ENCODE assay signal across 8 cellular contexts in genomic region chr12:131831635-131832041, GRCh38. TPM values are rescaled to one million over a fixed set of nuclear protein-coding genes. Genes with fewer than 3 reads are reported as not detected.
A peak's percentile ranks its signal among the peaks of the same experiment; 100 is the strongest.
DNase-seq lines count a peak whose midpoint lies in the region; ATAC-seq and TF ChIP-seq lines count a peak whose summit lies in the region.

No MANE protein-coding gene starts in this region.

- no peaks in the 10 kb centered on the region for H3K36me3 ChIP-seq in urinary bladder (ENCODE audit: insufficient read depth)

- no peak for TF ChIP-seq CTCF in WI38 (IDR thresholded peaks at IDR 0.05; ENCODE audit: low read depth, low read length)
- no peak for TF ChIP-seq CTCF in osteocyte (IDR thresholded peaks at IDR 0.05)

- ATAC-seq in Right ventricle myocardium inferior (no peak), right cardiac atrium (no peak)

- H3K27me3 Mint-ChIP-seq in osteocyte (ENCODE audit: unreplicated experiment): peaks cover 7% of the 10 kb centered on the region

- no peaks in the 10 kb centered on the region for H3K9me3 ChIP-seq in right cardiac atrium (ENCODE audit: control insufficient read depth, low read length)

- H3K27ac ChIP-seq in right cardiac atrium (ENCODE audit: low read length) (peak overlapping the region; percentile 15), urinary bladder (ENCODE audit: low read depth) (peak overlapping the region; percentile 61)

- no peaks in the 10 kb centered on the region for H3K4me1 ChIP-seq in right cardiac atrium (ENCODE audit: control insufficient read depth, insufficient read depth, low read length)
- no peaks in the 10 kb centered on the region for H3K4me1 ChIP-seq in urinary bladder (ENCODE audit: insufficient read depth)

- WGBS in right cardiac atrium: 30% methylated on average over 16 of the region's 16 CpGs
- 18% methylated on average over 16 of the region's 16 CpGs for WGBS in urinary bladder

- H3K27me3 ChIP-seq in right cardiac atrium (ENCODE audit: control insufficient read depth, insufficient read depth): no peaks in the 10 kb centered on the region

- H3K9me3 Mint-ChIP-seq in osteocyte (ENCODE audit: unreplicated experiment): no peaks in the 10 kb centered on the region

- DNase-seq in Right ventricle myocardium inferior (ENCODE audit: missing footprints) (peak; percentile 70), cardiac septum (ENCODE audit: low spot score) (no peak), right cardiac atrium (peak in 2 of 3 donors; percentile 65 to 72), C1 segment of cervical spinal cord (lab: John Stamatoyannopoulos, UW) (no peak), iPS-NIHi7 (ENCODE audit: extremely low spot score) (no peak), osteocyte (ENCODE audit: extremely low spot score, unreplicated experiment) (no peak)

- intact Hi-C loops in Right ventricle myocardium inferior (cut with DNase I): loop anchor here (10.0 kb wide), 1 partner anchor 123 kb away; no protein-coding TSS in a partner anchor
- intact Hi-C loops in cardiac septum (cut with DNase I): loop anchor here (10.0 kb wide), 1 partner anchor 227 kb away; no protein-coding TSS in a partner anchor
- intact Hi-C loops in right cardiac atrium (cut with DNase I): loop anchor here in 1 of 4 donors (10.0 kb wide), 1 partner anchor 103 kb away; no protein-coding TSS in a partner anchor

- peaks cover 12% of the 10 kb centered on the region for H3K4me1 Mint-ChIP-seq in osteocyte (ENCODE audit: unreplicated experiment)

- H3K4me3 ChIP-seq in WI38 (ENCODE audit: low read depth, low read length) (peak overlapping the region; percentile 69), right cardiac atrium (ENCODE audit: low read length) (peak overlapping the region; percentile 48), urinary bladder (ENCODE audit: low read depth, low read length) (peak overlapping the region; percentile 38)

- H3K4me3 Mint-ChIP-seq in osteocyte (ENCODE audit: unreplicated experiment): no peak overlapping the region

- H3K36me3 Mint-ChIP-seq in osteocyte (ENCODE audit: unreplicated experiment): no peaks in the 10 kb centered on the region

- no peak overlapping the region for H3K27ac Mint-ChIP-seq in osteocyte (ENCODE audit: unreplicated experiment)

RNA-seq across cellular contexts. Expression of gene MMP17, which starts 3.4 kb away (rescaled TPM):
- total RNA-seq in Right ventricle myocardium inferior (0.73 TPM), cardiac septum (0.78 TPM), right cardiac atrium (1 to 10 TPM in 3 of 4 donors, under 1 TPM in 1; 0.89 to 1.4 (median 1.2) TPM), urinary bladder (3.9 TPM), osteocyte (1.7 and 2.9 TPM in 2 replicates)
- polyA plus RNA-seq in right cardiac atrium (2.4 TPM), urinary bladder (6.9 TPM)

Comparison
In these comparisons a context has a peak if more than half of its experiments do, and no peak if none do; other contexts are left out.
1. DNase-seq: peak in Right ventricle myocardium inferior (single experiment) and right cardiac atrium (2 of 3); none in cardiac septum (single experiment), C1 segment of cervical spinal cord (0 of 14), iPS-NIHi7 (single experiment) and osteocyte (single experiment).
2. Peak in every context shown above with its lines, with median percentiles within 50 percentile points of each other: H3K4me3 ChIP-seq.